In the genomic region with DNA sequence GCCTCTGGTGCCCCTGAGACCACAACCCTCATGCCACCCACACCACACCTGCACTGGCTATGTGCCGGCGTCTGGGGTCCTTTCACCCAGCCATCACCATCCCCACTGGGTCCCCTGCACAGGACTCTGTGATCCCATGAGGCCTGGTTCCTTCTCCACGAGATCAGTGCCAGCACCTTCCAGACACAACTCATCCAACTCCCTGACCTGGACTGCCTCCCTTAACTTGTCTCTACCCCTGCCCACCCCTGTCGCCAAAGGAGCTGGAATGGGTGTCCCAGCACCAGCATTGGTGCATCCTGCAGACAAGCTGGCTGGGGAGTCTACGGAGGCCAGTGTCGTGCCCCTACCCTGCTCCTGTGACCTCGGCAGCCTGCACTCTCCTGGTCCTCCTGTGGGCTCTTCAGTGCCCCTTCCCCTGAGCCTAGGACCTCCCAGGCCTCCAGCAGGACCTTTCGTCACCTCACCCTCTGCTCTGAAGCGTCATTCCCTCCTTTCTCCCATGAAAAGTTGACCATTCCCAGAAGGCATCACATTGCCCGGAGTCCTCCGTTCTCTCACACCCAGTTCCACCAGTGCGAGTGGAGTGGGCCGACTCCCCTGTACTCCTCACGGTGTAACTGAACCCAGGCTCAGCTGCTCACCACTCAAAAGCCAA, we compare ENCODE assay signal across 21 cellular contexts.
DNase-seq lines count a peak whose midpoint lies in the region; ATAC-seq and TF ChIP-seq lines count a peak whose summit lies in the region.
"Had no signal": no experiment of that assay in that cellular context is flagged by ENCODE, and none has a peak within 500 bp of the region (broad histone marks: within the 10 kb centered on the region; RNA-seq: fewer than 3 reads in every experiment).

No MANE protein-coding gene starts in this region.

- H3K27ac Mint-ChIP-seq in osteocyte (ENCODE audit: unreplicated experiment) = no peak overlapping the region
- H3K27ac Mint-ChIP-seq: activated T-cell treated with anti-CD3 and anti-CD28 coated beads, Interleukin-2, amount 50 U/mL, for 72 hours; CD14-positive monocyte; progenitor cell of endocrine pancreas; T-helper 2 cell treated with Interferon-gamma antibody and Interleukin-4, amounts not matched to agents 5 μg/mL and 100 μg/mL, for 36 hours had no signal

- H3K27me3 ChIP-seq in cardiac muscle cell = no peaks in the 10 kb centered on the region
- no peaks in the 10 kb centered on the region for H3K27me3 ChIP-seq in heart left ventricle
- no peaks in the 10 kb centered on the region for H3K27me3 ChIP-seq in prostate gland (replicated peaks; ENCODE audit: insufficient read depth)
- H3K27me3 ChIP-seq: upper lobe of right lung had no signal

- H3K9me3 ChIP-seq in cardiac muscle cell (ENCODE audit: low read depth) (no peaks in the 10 kb centered on the region), heart left ventricle (no peaks in the 10 kb centered on the region), prostate gland (no peaks in the 10 kb centered on the region)
- H3K9me3 ChIP-seq: upper lobe of right lung had no signal

- H3K4me3 Mint-ChIP-seq in osteocyte (ENCODE audit: unreplicated experiment) = no peak overlapping the region
- H3K4me3 Mint-ChIP-seq: activated T-cell treated with anti-CD3 and anti-CD28 coated beads, Interleukin-2, amount 50 U/mL, for 72 hours; CD14-positive monocyte; H9; T-helper 2 cell treated with Interferon-gamma antibody and Interleukin-4, amounts not matched to agents 5 μg/mL and 100 μg/mL, for 36 hours had no signal

- peak; percentile 21 to 45 (median 30) for ATAC-seq in heart left ventricle
- ATAC-seq: activated T-cell treated with anti-CD3 and anti-CD28 coated beads, Interleukin-2, amount 50 U/mL, for 72 hours; upper lobe of right lung had no signal

- TF ChIP-seq CTCF in cardiac muscle cell (IDR thresholded peaks at IDR 0.05; ENCODE audit: low read depth, low read length) = no peak
- no peak for TF ChIP-seq CTCF in heart left ventricle (IDR thresholded peaks at IDR 0.05)
- no peak for TF ChIP-seq CTCF in osteocyte (IDR thresholded peaks at IDR 0.05)
- TF ChIP-seq CTCF in prostate gland (IDR thresholded peaks at IDR 0.05) = no peak

- 68 to 70% (median 69%) methylated on average over 13 to 14 of the region's 14 CpGs for WGBS in heart left ventricle, 4 donors
- WGBS in prostate gland = 74% methylated on average over 14 of the region's 14 CpGs

- H3K36me3 ChIP-seq in cardiac muscle cell (no peaks in the 10 kb centered on the region), heart left ventricle (no peaks in the 10 kb centered on the region), prostate gland (no peaks in the 10 kb centered on the region)
- H3K36me3 ChIP-seq: upper lobe of right lung had no signal

- TF ChIP-seq POLR2A in heart left ventricle (IDR thresholded peaks at IDR 0.05) (no peak), prostate gland (IDR thresholded peaks at IDR 0.05) (no peak)

- H3K4me1 ChIP-seq in cardiac muscle cell (ENCODE audit: low read depth) (peaks cover 8% of the 10 kb centered on the region), heart left ventricle (peaks cover 0 to 27% (median 0%) of the 10 kb centered on the region in 12 donors), prostate gland (replicated peaks) (no peaks in the 10 kb centered on the region)
- H3K4me1 ChIP-seq: upper lobe of right lung had no signal

- H3K4me3 ChIP-seq in cardiac muscle cell = no peak overlapping the region
- no peak overlapping the region for H3K4me3 ChIP-seq in heart left ventricle
- no peak overlapping the region for H3K4me3 ChIP-seq in prostate gland
- H3K4me3 ChIP-seq: upper lobe of right lung had no signal

- DNase-seq in cardiac muscle cell (ENCODE audit: low read depth in 1 of 2, low spot score in 1 of 2) = peak in 1 of 2 donors; percentile 10
- no peak for DNase-seq in cardiac septum (ENCODE audit: low spot score)
- DNase-seq in heart left ventricle = no peak
- peak; percentile 71 for DNase-seq in osteocyte (ENCODE audit: extremely low spot score, unreplicated experiment)
- no peak for DNase-seq in A172 (ENCODE audit: low spot score)
- no peak for DNase-seq in AML-193 (lab: John Stamatoyannopoulos, UW)
- DNase-seq in prostate gland (ENCODE audit: low spot score) = no peak
- DNase-seq: activated CD4-positive, alpha-beta T cell treated with anti-CD3 and anti-CD28 coated beads for 4 hours; activated naive CD4-positive, alpha-beta T cell treated with Interleukin-2 at 50 U/mL for 16 hours; activated T-cell treated with anti-CD3 and anti-CD28 coated beads, Interleukin-2, amount 50 U/mL, for 72 hours; effector memory CD4-positive, alpha-beta T cell; erythroblast; H9; IMR-90; NCI-H446; OCI-M1; small intestine; upper lobe of right lung had no signal

- H3K36me3 Mint-ChIP-seq in osteocyte (ENCODE audit: unreplicated experiment) = no peaks in the 10 kb centered on the region
- H3K36me3 Mint-ChIP-seq: CD14-positive monocyte had no signal

- no peaks in the 10 kb centered on the region for H3K27me3 Mint-ChIP-seq in osteocyte (ENCODE audit: unreplicated experiment)

- intact Hi-C loops in cardiac septum (cut with DNase I) (no loop called here), heart left ventricle (cut with DNase I) (loop anchor here in 1 of 10 donors (10.0 kb wide), 1 partner anchor 170 kb away; a partner anchor contains a TSS), prostate gland (cut with DNase I) (no loop called here)

- H3K9me3 Mint-ChIP-seq in osteocyte (ENCODE audit: unreplicated experiment) = no peaks in the 10 kb centered on the region
- H3K9me3 Mint-ChIP-seq: H9; T-helper 2 cell treated with Interferon-gamma antibody and Interleukin-4, amounts not matched to agents 5 μg/mL and 100 μg/mL, for 36 hours had no signal

- peak overlapping the region; percentile 42 for H3K27ac ChIP-seq in cardiac muscle cell
- H3K27ac ChIP-seq in heart left ventricle = peak overlapping the region in 6 of 12 donors; percentile 29 to 83 (median 60)
- H3K27ac ChIP-seq in prostate gland = no peak overlapping the region
- H3K27ac ChIP-seq: upper lobe of right lung had no signal

- no peaks in the 10 kb centered on the region for H3K4me1 Mint-ChIP-seq in osteocyte (ENCODE audit: unreplicated experiment)
- H3K4me1 Mint-ChIP-seq: CD14-positive monocyte had no signal
